9 cellular contexts compared by ENCODE assay signal in the genomic region with DNA sequence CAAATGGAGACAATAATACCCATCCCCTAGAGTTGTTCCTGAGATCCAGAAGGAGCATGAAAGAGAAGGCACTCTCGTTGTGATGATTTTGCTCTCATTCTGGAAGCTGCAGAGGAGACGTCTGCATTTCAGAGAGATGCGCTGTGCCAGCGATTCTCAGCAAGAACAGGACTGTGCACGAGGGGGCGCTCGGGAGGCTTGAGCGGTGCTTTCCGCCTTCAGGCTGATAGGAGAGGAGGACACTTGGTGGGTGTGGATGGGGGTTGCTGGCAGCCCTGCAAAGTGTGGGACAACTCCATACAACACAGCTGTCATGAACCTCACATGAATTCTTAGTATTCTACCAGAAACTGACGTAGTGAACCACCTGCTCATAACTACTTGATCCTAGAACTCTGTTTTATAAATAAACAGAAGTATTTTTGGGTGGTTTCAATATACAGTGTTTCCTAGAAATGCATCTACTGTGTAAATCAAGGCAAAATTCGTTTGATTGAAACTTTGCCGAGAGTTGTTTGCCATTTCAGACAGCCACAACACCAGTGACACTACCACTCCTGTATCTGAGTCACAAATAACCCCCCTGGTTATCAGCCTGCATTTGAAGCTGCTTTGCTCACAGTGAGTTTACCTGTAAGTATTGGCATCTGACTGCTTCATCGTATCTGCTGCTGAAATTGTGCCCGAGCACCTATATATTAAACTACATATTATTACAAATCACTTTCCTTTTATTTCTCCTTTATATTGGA. TPM values are rescaled to one million over a fixed set of nuclear protein-coding genes. Genes with fewer than 3 reads are reported as not detected.
A peak's percentile ranks its signal among the peaks of the same experiment; 100 is the strongest.
DNase-seq lines count a peak whose midpoint lies in the region; ATAC-seq and TF ChIP-seq lines count a peak whose summit lies in the region.
"Had no signal": no experiment of that assay in that cellular context is flagged by ENCODE, and none has a peak within 500 bp of the region (broad histone marks: within the 10 kb centered on the region; RNA-seq: fewer than 3 reads in every experiment).

No MANE protein-coding gene starts in this region.

- H3K4me3 ChIP-seq in testis = no peak overlapping the region

- intact Hi-C loops in activated T-helper 2 cell treated with anti-CD3 and anti-CD28 coated beads, Interferon-gamma antibody, Interleukin-2, Interleukin-4, amounts not matched to agents 10 μg/mL and 5 μg/mL and 100 μg/mL, durations not matched to agents 14 hours and 24 hours and 36 hours (cut with micrococcal nuclease) = loop anchor here (1.0 to 10.0 kb wide), 3 partner anchors 94 to 263 kb away; no protein-coding TSS in a partner anchor
- intact Hi-C loops in testis (cut with DNase I; ENCODE audit: low total_unique reads) = loop anchor here (10.0 kb wide), 2 partner anchors 93 to 173 kb away; no protein-coding TSS in a partner anchor

- no peaks in the 10 kb centered on the region for H3K36me3 ChIP-seq in testis (ENCODE audit: low read depth, missing control alignments)

- 14 to 23% methylated on average over 14 of the region's 14 CpGs for WGBS in testis, 2 donors

- H3K27me3 ChIP-seq in foreskin keratinocyte = peaks cover 6% of the 10 kb centered on the region
- H3K27me3 ChIP-seq in testis = no peaks in the 10 kb centered on the region

- H3K27me3 Mint-ChIP-seq in activated T-helper 2 cell treated with anti-CD3 and anti-CD28 coated beads, Interferon-gamma antibody, Interleukin-2, Interleukin-4, amounts not matched to agents 10 μg/mL and 5 μg/mL and 100 μg/mL, durations not matched to agents 14 hours and 24 hours and 36 hours (ENCODE audit: low read depth) = peaks cover 37% of the 10 kb centered on the region

- no peak overlapping the region for H3K4me3 Mint-ChIP-seq in activated T-helper 2 cell treated with anti-CD3 and anti-CD28 coated beads, Interferon-gamma antibody, Interleukin-2, Interleukin-4, amounts not matched to agents 10 μg/mL and 5 μg/mL and 100 μg/mL, durations not matched to agents 14 hours and 24 hours and 36 hours (ENCODE audit: low read depth)
- H3K4me3 Mint-ChIP-seq: IgD-negative memory B cell had no signal

- no peaks in the 10 kb centered on the region for H3K36me3 Mint-ChIP-seq in activated T-helper 2 cell treated with anti-CD3 and anti-CD28 coated beads, Interferon-gamma antibody, Interleukin-2, Interleukin-4, amounts not matched to agents 10 μg/mL and 5 μg/mL and 100 μg/mL, durations not matched to agents 14 hours and 24 hours and 36 hours (ENCODE audit: low read depth)

- no peak overlapping the region for H3K27ac Mint-ChIP-seq in activated T-helper 2 cell treated with anti-CD3 and anti-CD28 coated beads, Interferon-gamma antibody, Interleukin-2, Interleukin-4, amounts not matched to agents 10 μg/mL and 5 μg/mL and 100 μg/mL, durations not matched to agents 14 hours and 24 hours and 36 hours
- H3K27ac Mint-ChIP-seq: IgD-negative memory B cell had no signal

- TF ChIP-seq CTCF in RWPE1 (conservative IDR thresholded peaks at IDR 0.05; ENCODE audit: low read depth) = peak; percentile 60
- TF ChIP-seq CTCF in foreskin keratinocyte (conservative IDR thresholded peaks at IDR 0.05) = peak; percentile 75
- TF ChIP-seq CTCF in omental fat pad (IDR thresholded peaks at IDR 0.05) = no peak
- peak; percentile 52 to 70 (median 70) for TF ChIP-seq CTCF in testis (IDR thresholded peaks at IDR 0.05)

- H3K4me1 ChIP-seq in foreskin keratinocyte = peaks cover 5% of the 10 kb centered on the region
- H3K4me1 ChIP-seq in testis = no peaks in the 10 kb centered on the region

- peak; percentile 84 for ATAC-seq in GM21423 (IDR thresholded peaks at IDR 0.05; ENCODE audit: unreplicated experiment)
- peak; percentile 84 for ATAC-seq in foreskin keratinocyte
- peak; percentile 44 for ATAC-seq in omental fat pad (ENCODE audit: low FRiP score)

- no peak for TF ChIP-seq POLR2A in testis (IDR thresholded peaks at IDR 0.05)

- no peaks in the 10 kb centered on the region for H3K9me3 ChIP-seq in testis

- POLR2A ChIA-PET in RWPE1 (lab: Yijun Ruan, JAX; ENCODE audit: low non-redundant PET) = no interaction called here

- H3K27ac ChIP-seq in RWPE1 (no peak overlapping the region), foreskin keratinocyte (no peak overlapping the region), testis (no peak overlapping the region)

- DNase-seq in COR-L47 (lab: John Stamatoyannopoulos, UW) = peak; percentile 83
- peak; percentile 71 for DNase-seq in LHCN-M2 (ENCODE audit: low read depth)
- DNase-seq in RWPE1 (ENCODE audit: low spot score) = peak; percentile 37
- DNase-seq in activated T-helper 2 cell treated with anti-CD3 and anti-CD28 coated beads, Interferon-gamma antibody, Interleukin-2, Interleukin-4, amounts not matched to agents 10 μg/mL and 5 μg/mL and 100 μg/mL, durations not matched to agents 14 hours and 24 hours and 36 hours (ENCODE audit: low spot score) = peak; percentile 63
- peak in 1 of 2 donors; percentile 38 for DNase-seq in foreskin keratinocyte
- DNase-seq in omental fat pad (ENCODE audit: low spot score) = peak; percentile 60
- peak; percentile 89 for DNase-seq in testis

- CTCF ChIA-PET in RWPE1 (lab: Yijun Ruan, JAX) = interaction anchor here (0.6 to 1.3 kb wide), 7 partner anchors 11 to 987 kb away, joined by 3 to 12 read pairs (median 3); no protein-coding TSS in a partner anchor

- H3K9me3 Mint-ChIP-seq in activated T-helper 2 cell treated with anti-CD3 and anti-CD28 coated beads, Interferon-gamma antibody, Interleukin-2, Interleukin-4, amounts not matched to agents 10 μg/mL and 5 μg/mL and 100 μg/mL, durations not matched to agents 14 hours and 24 hours and 36 hours = no peaks in the 10 kb centered on the region
- H3K9me3 Mint-ChIP-seq: IgD-negative memory B cell had no signal

- H3K4me1 Mint-ChIP-seq in activated T-helper 2 cell treated with anti-CD3 and anti-CD28 coated beads, Interferon-gamma antibody, Interleukin-2, Interleukin-4, amounts not matched to agents 10 μg/mL and 5 μg/mL and 100 μg/mL, durations not matched to agents 14 hours and 24 hours and 36 hours (ENCODE audit: low read depth) = peaks cover 14% of the 10 kb centered on the region

RNA-seq across cellular contexts. Expression of a gene that starts 39.5 kb away (rescaled TPM):
- total RNA-seq in LHCN-M2 (2014; rRNA removed) (0.52 and 0.58 TPM in 2 replicates), foreskin keratinocyte (not detected in 2 replicates), omental fat pad (1 to 10 TPM in 1 of 4 donors, under 1 TPM in 3; 0.12 to 5.7 (median 0.58) TPM), testis (10 to 100 TPM in 1 of 2 donors, 1 to 10 TPM in 1; 7.4 to 10.8 TPM)
- polyA plus RNA-seq in LHCN-M2 (2012) = 0.36 TPM
- not detected in 2 replicates for total RNA-seq in activated T-helper 2 cell treated with anti-CD3 and anti-CD28 coated beads, Interferon-gamma antibody, Interleukin-2, Interleukin-4, amounts not matched to agents 10 μg/mL and 5 μg/mL and 100 μg/mL, durations not matched to agents 14 hours and 24 hours and 36 hours
- polyA plus RNA-seq in foreskin keratinocyte (0.03 and 0.17 TPM in 2 replicates), testis (ENCODE audit: insufficient read depth, low read depth, low replicate concordance) (34.5 TPM)
- polyA plus RNA-seq: IgD-negative memory B cell had no signal

Comparison
In these comparisons a context has a peak if more than half of its experiments do, and no peak if none do; other contexts are left out.
1. CTCF ChIP-seq: peak in RWPE1 (single experiment), foreskin keratinocyte (single experiment) and testis (3 of 3); none in omental fat pad (0 of 3).
2. Peak in every context shown above with its lines, with median percentiles within 50 percentile points of each other: ATAC-seq.